ENCODE assay signal across 3 cellular contexts in genomic region chr10:79938728-79939380, GRCh38.
TF ChIP-seq lines count a peak whose summit lies in the region.

No MANE protein-coding gene starts in this region.

TF ChIP-seq in SK-N-SH, 30 proteins besides CTCF, POLR2A, EP300 and RAD21:
- TF ChIP-seq USF2 (IDR thresholded peaks at IDR 0.05; ENCODE audit: borderline replicate concordance, low read depth, low read length) (no peak), RFX5 (IDR thresholded peaks at IDR 0.05; ENCODE audit: low read length) (no peak), PBX3 (IDR thresholded peaks at IDR 0.05) (no peak), GATA2 (CRISPR knock-in tag; IDR thresholded peaks at IDR 0.05) (peak; percentile 77), RCOR1 (IDR thresholded peaks at IDR 0.05; ENCODE audit: low read length) (no peak), TAF1 (IDR thresholded peaks at IDR 0.05; ENCODE audit: borderline replicate concordance, low read depth, low read length) (no peak), MXI1 (IDR thresholded peaks at IDR 0.05; ENCODE audit: low read depth, low read length) (peak; percentile 59; the same call in 1 of the 2 replicates), YY1 (IDR thresholded peaks at IDR 0.05; ENCODE audit: low read depth) (no peak)
TF ChIP-seq in SK-N-SH: peak in this region for 2.

TF ChIP-seq in SK-N-SH treated with all-trans-retinoic acid at 6 μM for 48 hours, 23 proteins besides CTCF, POLR2A, EP300 and RAD21 (continued from another document):
- TF ChIP-seq CREB5 (CRISPR knock-in tag; IDR thresholded peaks at IDR 0.05; ENCODE audit: low read depth), result no peak
- no peak for TF ChIP-seq ARNTL (CRISPR knock-in tag; IDR thresholded peaks at IDR 0.05; ENCODE audit: borderline replicate concordance, low read depth)
- TF ChIP-seq RARB (CRISPR knock-in tag; IDR thresholded peaks at IDR 0.05), result no peak
- no peak for TF ChIP-seq TCF4 (CRISPR knock-in tag; IDR thresholded peaks at IDR 0.05; ENCODE audit: borderline replicate concordance)
- no peak for TF ChIP-seq POU6F1 (CRISPR knock-in tag; IDR thresholded peaks at IDR 0.05; ENCODE audit: borderline replicate concordance, low read depth)
- TF ChIP-seq ZNF8 (CRISPR knock-in tag; IDR thresholded peaks at IDR 0.05), result no peak
- no peak for TF ChIP-seq ZNF70 (CRISPR knock-in tag; IDR thresholded peaks at IDR 0.05)
- no peak for TF ChIP-seq SNAI2 (CRISPR knock-in tag; IDR thresholded peaks at IDR 0.05)
- TF ChIP-seq ZNF565 (CRISPR knock-in tag; conservative IDR thresholded peaks at IDR 0.05; ENCODE audit: low read depth), result no peak
TF ChIP-seq in SK-N-SH treated with all-trans-retinoic acid at 6 μM for 48 hours: peak in this region for 0.

TF ChIP-seq in K562, 482 proteins besides CTCF, POLR2A, EP300 and RAD21 (continued from another document and continues in another):
- TF ChIP-seq ETV6 (IDR thresholded peaks at IDR 0.05; ENCODE audit: borderline replicate concordance in 1 of 2, low read depth in 2 of 2, low read length in 1 of 2) (peak; percentile 11 to 96; a peak in 2 of 4 replicates), ETV6 (CRISPR knock-in tag; IDR thresholded peaks at IDR 0.05; ENCODE audit: borderline replicate concordance) (no peak), EGR1 (conservative IDR thresholded peaks at IDR 0.05) (peak; percentile 58), RBM25 (IDR thresholded peaks at IDR 0.05; ENCODE audit: low read depth, low read length, severe bottlenecking) (no peak), HLTF (IDR thresholded peaks at IDR 0.05) (no peak), TEAD4 (IDR thresholded peaks at IDR 0.05; ENCODE audit: low read length) (peak; percentile 16; the same call in 1 of the 2 replicates), TEAD4 (CRISPR knock-in tag; IDR thresholded peaks at IDR 0.05; ENCODE audit: borderline replicate concordance) (no peak), KDM4B (IDR thresholded peaks at IDR 0.05; ENCODE audit: borderline replicate concordance in 2 of 2, low read depth in 1 of 2) (no peak), MXI1 (IDR thresholded peaks at IDR 0.05; ENCODE audit: low read depth, low read length) (no peak), TCF15 (CRISPR knock-in tag; IDR thresholded peaks at IDR 0.05) (no peak), NONO (IDR thresholded peaks at IDR 0.05; ENCODE audit: low read depth in 2 of 2, low read length in 1 of 2) (no peak), ZNF77 (CRISPR knock-in tag; IDR thresholded peaks at IDR 0.05) (no peak), SAFB2 (IDR thresholded peaks at IDR 0.05; ENCODE audit: borderline replicate concordance, low read depth, low read length, severe bottlenecking) (no peak), NCOA6 (IDR thresholded peaks at IDR 0.05) (no peak), MCM7 (IDR thresholded peaks at IDR 0.05) (no peak), RBFOX2 (IDR thresholded peaks at IDR 0.05; ENCODE audit: low read depth, low read length) (no peak), ETS1 (conservative IDR thresholded peaks at IDR 0.05; ENCODE audit: control insufficient read depth, low read depth, low read length) (no peak), POLR2B (IDR thresholded peaks at IDR 0.05; ENCODE audit: low read depth, partially characterized antibody) (no peak), ADNP (tag; IDR thresholded peaks at IDR 0.05) (no peak), ZBTB1 (CRISPR knock-in tag; IDR thresholded peaks at IDR 0.05; ENCODE audit: borderline replicate concordance, low read depth) (no peak), ZNF449 (CRISPR knock-in tag; IDR thresholded peaks at IDR 0.05) (no peak), SPI1 (IDR thresholded peaks at IDR 0.05; ENCODE audit: borderline replicate concordance, low read depth, low read length) (peak; percentile 94), PHF20 (IDR thresholded peaks at IDR 0.05; ENCODE audit: partially characterized antibody) (no peak), ZFP91 (CRISPR knock-in tag; IDR thresholded peaks at IDR 0.05) (no peak), RB1 (IDR thresholded peaks at IDR 0.05; ENCODE audit: low read depth) (no peak), ATF2 (CRISPR knock-in tag; IDR thresholded peaks at IDR 0.05) (no peak), ZNF280A (IDR thresholded peaks at IDR 0.05; ENCODE audit: low read depth, partially characterized antibody) (no peak), FOXJ2 (tag; IDR thresholded peaks at IDR 0.05) (no peak), BRD9 (IDR thresholded peaks at IDR 0.05; ENCODE audit: low read depth, partially characterized antibody) (no peak), RNF219 (CRISPR knock-in tag; IDR thresholded peaks at IDR 0.05) (no peak), CXXC5 (CRISPR knock-in tag; IDR thresholded peaks at IDR 0.05) (no peak), ZNF644 (tag; IDR thresholded peaks at IDR 0.05; ENCODE audit: low read depth) (no peak), ZNF696 (CRISPR knock-in tag; conservative IDR thresholded peaks at IDR 0.05) (no peak), WHSC1 (IDR thresholded peaks at IDR 0.05; ENCODE audit: low read length) (no peak), ZNF507 (tag; conservative IDR thresholded peaks at IDR 0.05) (no peak), C11orf30 (IDR thresholded peaks at IDR 0.05; ENCODE audit: low read depth) (no peak), SRSF7 (optimal IDR thresholded peaks at IDR 0.05; ENCODE audit: low read depth, low read length) (no peak), ZNF518B (CRISPR knock-in tag; IDR thresholded peaks at IDR 0.05) (no peak), KLF16 (IDR thresholded peaks at IDR 0.05) (no peak), ZBTB43 (CRISPR knock-in tag; IDR thresholded peaks at IDR 0.05) (no peak), KLF6 (CRISPR knock-in tag; IDR thresholded peaks at IDR 0.05; ENCODE audit: borderline replicate concordance) (no peak), ELF1 (tag; IDR thresholded peaks at IDR 0.05) (0 out of 2 replicates have a peak, but pooled peaks have one; percentile 24), CREB5 (CRISPR knock-in tag; IDR thresholded peaks at IDR 0.05) (no peak), EHMT2 (IDR thresholded peaks at IDR 0.05) (no peak), NCOR1 (IDR thresholded peaks at IDR 0.05) (no peak)
